In genomic region chr17:75904749-75905521, GRCh38 we compare ENCODE assay signal across 8 cellular contexts. TPM values are rescaled to one million over a fixed set of nuclear protein-coding genes. Genes with fewer than 3 reads are reported as not detected.
DNase-seq lines count a peak whose midpoint lies in the region; ATAC-seq and TF ChIP-seq lines count a peak whose summit lies in the region.

Gene MRPL38, minus strand, starts transcription at chr17:75904884. Its CDS starts 9 bp downstream, at chr17:75904875.

- no peaks in the 10 kb centered on the region for H3K9me2 ChIP-seq in GM23338 (ENCODE audit: insufficient read depth)

- peaks cover 26% of the 10 kb centered on the region for H3F3A ChIP-seq in GM23338 (replicated peaks; ENCODE audit: low read depth)

- H3K36me3 Mint-ChIP-seq in GM23338 (ENCODE audit: low read depth) = peaks cover 22% of the 10 kb centered on the region
- peaks cover 10% of the 10 kb centered on the region for H3K36me3 Mint-ChIP-seq in activated T-helper 17 cell treated with anti-CD3 and anti-CD28 coated beads, Interleukin-2, amount 50 U/mL, for 72 hours (ENCODE audit: low read depth)
- H3K36me3 Mint-ChIP-seq in natural killer cell treated with Interleukin-12 subunit alpha and Interleukin-12 subunit beta and Interleukin-15 and Interleukin-18, amount 100 ng/mL, for 72 hours = no peaks in the 10 kb centered on the region

- H3K4me3 ChIP-seq in GM23338 (peak within 1 kb of the TSS; percentile 86), fibroblast of mammary gland (ENCODE audit: control insufficient read depth, low read depth, low read length) (peak within 1 kb of the TSS; percentile 72)

- no peaks in the 10 kb centered on the region for H3K9me3 Mint-ChIP-seq in GM23338
- H3K9me3 Mint-ChIP-seq in activated T-helper 17 cell treated with anti-CD3 and anti-CD28 coated beads, Interleukin-2, amount 50 U/mL, for 72 hours = no peaks in the 10 kb centered on the region
- H3K9me3 Mint-ChIP-seq in natural killer cell treated with Interleukin-12 subunit alpha and Interleukin-12 subunit beta and Interleukin-15 and Interleukin-18, amount 100 ng/mL, for 72 hours = no peaks in the 10 kb centered on the region

- H3K4me3 Mint-ChIP-seq in GM23338 = peak within 1 kb of the TSS; percentile 87
- H3K4me3 Mint-ChIP-seq in activated T-helper 17 cell treated with anti-CD3 and anti-CD28 coated beads, Interleukin-2, amount 50 U/mL, for 72 hours = peak within 1 kb of the TSS; percentile 88
- peak within 1 kb of the TSS; percentile 98 for H3K4me3 Mint-ChIP-seq in natural killer cell treated with Interleukin-12 subunit alpha and Interleukin-12 subunit beta and Interleukin-15 and Interleukin-18, amount 100 ng/mL, for 72 hours

- H2AFZ ChIP-seq in GM23338 = 0 out of 2 replicates have a peak within 1 kb of the TSS, but pooled peaks have one; percentile 73

- no peaks in the 10 kb centered on the region for H3K4me1 Mint-ChIP-seq in GM23338
- H3K4me1 Mint-ChIP-seq in activated T-helper 17 cell treated with anti-CD3 and anti-CD28 coated beads, Interleukin-2, amount 50 U/mL, for 72 hours = no peaks in the 10 kb centered on the region
- H3K4me1 Mint-ChIP-seq in natural killer cell treated with Interleukin-12 subunit alpha and Interleukin-12 subunit beta and Interleukin-15 and Interleukin-18, amount 100 ng/mL, for 72 hours (ENCODE audit: low read depth in 2 of 2) = peaks cover 0 to 11% of the 10 kb centered on the region in 2 donors

- peak within 1 kb of the TSS; percentile 88 for H3K27ac Mint-ChIP-seq in GM23338
- peak within 1 kb of the TSS; percentile 90 for H3K27ac Mint-ChIP-seq in activated T-helper 17 cell treated with anti-CD3 and anti-CD28 coated beads, Interleukin-2, amount 50 U/mL, for 72 hours
- H3K27ac Mint-ChIP-seq in natural killer cell treated with Interleukin-12 subunit alpha and Interleukin-12 subunit beta and Interleukin-15 and Interleukin-18, amount 100 ng/mL, for 72 hours = peak within 1 kb of the TSS; percentile 80 to 90

- no peaks in the 10 kb centered on the region for H3K27me3 ChIP-seq in GM23338 (ENCODE audit: insufficient read depth)

- peak; percentile 96 for ATAC-seq in GM23338
- peak; percentile 99 for ATAC-seq in activated T-helper 17 cell treated with anti-CD3 and anti-CD28 coated beads, Interleukin-2, amount 50 U/mL, for 72 hours (replicated peaks)
- ATAC-seq in natural killer cell treated with Interleukin-12 subunit alpha and Interleukin-12 subunit beta and Interleukin-15 and Interleukin-18, amount 100 ng/mL, for 72 hours = peak; percentile 100
- peak; percentile 99 for ATAC-seq in stimulated activated naive CD8-positive, alpha-beta T cell treated with anti-CD3 and anti-CD28 coated beads, Interleukin-15, Interleukin-2, amounts not matched to agents 100 U/mL and 50 U/mL, for 24 hours

- peaks cover 6% of the 10 kb centered on the region; the same call in 1 of the 2 replicates for H4K20me1 ChIP-seq in GM23338 (replicated peaks; ENCODE audit: insufficient read depth)

- peaks cover 9% of the 10 kb centered on the region for H3K36me3 ChIP-seq in GM23338 (ENCODE audit: insufficient read depth)

- H3K27me3 Mint-ChIP-seq in GM23338 (ENCODE audit: insufficient read depth, low read depth, poor library complexity) = peaks cover 7% of the 10 kb centered on the region
- H3K27me3 Mint-ChIP-seq in activated T-helper 17 cell treated with anti-CD3 and anti-CD28 coated beads, Interleukin-2, amount 50 U/mL, for 72 hours = no peaks in the 10 kb centered on the region
- H3K27me3 Mint-ChIP-seq in natural killer cell treated with Interleukin-12 subunit alpha and Interleukin-12 subunit beta and Interleukin-15 and Interleukin-18, amount 100 ng/mL, for 72 hours = no peaks in the 10 kb centered on the region

- peak within 1 kb of the TSS; percentile 59; the same call in 1 of the 2 replicates for H3K27ac ChIP-seq in GM23338 (ENCODE audit: low read depth)

- TF ChIP-seq CTCF in GM23338 (conservative IDR thresholded peaks at IDR 0.05; ENCODE audit: low read depth in 2 of 2) (peak; percentile 75 to 92), LNCAP (IDR thresholded peaks at IDR 0.05) (peak; percentile 96), fibroblast of mammary gland (conservative IDR thresholded peaks at IDR 0.05; ENCODE audit: control insufficient read depth, insufficient read depth, low read depth, low read length) (peak; percentile 60)

- DNase-seq in EL (peak; percentile 97), GM23338 (ENCODE audit: low spot score) (peak; percentile 93), RPMI8226 (peak; percentile 98), fibroblast of mammary gland (ENCODE audit: low read depth) (peak; percentile 89)
- peak; percentile 98 for DNase-seq in natural killer cell treated with Interleukin-12 subunit alpha and Interleukin-12 subunit beta and Interleukin-15 and Interleukin-18, amount 100 ng/mL, for 72 hours (ENCODE audit: low spot score)
- peak; percentile 96 for DNase-seq in stimulated activated naive CD8-positive, alpha-beta T cell treated with anti-CD3 and anti-CD28 coated beads, Interleukin-15, Interleukin-2, amounts not matched to agents 100 U/mL and 50 U/mL, for 24 hours

- peak within 1 kb of the TSS; percentile 99 for H3K4me2 ChIP-seq in GM23338

- H3K79me2 ChIP-seq in GM23338 (replicated peaks; ENCODE audit: insufficient read depth) = peaks cover 15% of the 10 kb centered on the region

- peaks cover 8% of the 10 kb centered on the region for H3K4me1 ChIP-seq in GM23338 (ENCODE audit: insufficient read depth)

TF ChIP-seq in GM23338, 12 proteins besides CTCF, POLR2A, EP300 and RAD21:
- TF ChIP-seq ZNF114 (CRISPR knock-in tag; IDR thresholded peaks at IDR 0.05) = no peak
- TF ChIP-seq POLR2AphosphoS5 (IDR thresholded peaks at IDR 0.05; ENCODE audit: low read depth) = peak; percentile 74
- no peak for TF ChIP-seq NANOG (IDR thresholded peaks at IDR 0.05; ENCODE audit: borderline replicate concordance)
- TF ChIP-seq ZNF462 (CRISPR knock-in tag; IDR thresholded peaks at IDR 0.05) = no peak
- peak; percentile 52 for TF ChIP-seq CREB1 (CRISPR knock-in tag; IDR thresholded peaks at IDR 0.05; ENCODE audit: low read depth)

RNA-seq across cellular contexts. Expression of gene MRPL38, which starts in this region (rescaled TPM):
- total RNA-seq in GM23338 (2014; rRNA removed; shearing (Covaris generic)) = 47.2 and 63.6 TPM in 2 replicates
- polyA plus RNA-seq in GM23338 (2016; fragmentation: Nextera tagmentation; extraction: Ambion mirVana) = 86.7 and 90.0 TPM in 2 replicates
- 100 to 1,000 TPM in 1 of 2 donors, 10 to 100 TPM in 1; 74.2 to 113 TPM for total RNA-seq in activated T-helper 17 cell treated with anti-CD3 and anti-CD28 coated beads, Interleukin-2, amount 50 U/mL, for 72 hours
- total RNA-seq in natural killer cell treated with Interleukin-12 subunit alpha and Interleukin-12 subunit beta and Interleukin-15 and Interleukin-18, amount 100 ng/mL, for 72 hours = 100 to 1,000 TPM; 117 to 174 TPM

Comparison
In these comparisons a context has a peak if more than half of its experiments do, and no peak if none do; other contexts are left out.
1. Peak in every context shown above with its lines: DNase-seq, ATAC-seq, H3K4me3 ChIP-seq and H3K27ac ChIP-seq.